In genomic region chr20:37282558-37282957, GRCh38 we compare ENCODE assay signal across 12 cellular contexts. TPM values are rescaled to one million over a fixed set of nuclear protein-coding genes. Genes with fewer than 3 reads are reported as not detected.
DNase-seq lines count a peak whose midpoint lies in the region; ATAC-seq and TF ChIP-seq lines count a peak whose summit lies in the region.
"Had no signal": no experiment of that assay in that cellular context is flagged by ENCODE, and none has a peak within 500 bp of the region (broad histone marks: within the 10 kb centered on the region; RNA-seq: fewer than 3 reads in every experiment).

No MANE protein-coding gene starts in this region.

- H3K27ac Mint-ChIP-seq in brain: peak overlapping the region in 4 of 5 experiments; percentile 50 to 89 (median 70)
- H3K27ac Mint-ChIP-seq in activated naive CD4-positive, alpha-beta T cell treated with anti-CD3 and anti-CD28 coated beads, Interleukin-2, amount 10 ng/mL, durations not matched to agents 7 days and 5 days: no peak overlapping the region
- H3K27ac Mint-ChIP-seq: stimulated activated naive B cell treated with anti-CD40 and anti-IgM and Interleukin-4, amounts not matched to agents 10 μg/mL and 1 μg/mL and 100 μg/mL, for 72 hours had no signal

- 79% methylated on average over 5 of the region's 6 CpGs for WGBS in mesodermal cell (ENCODE audit: insufficient coverage in 2 of 2), 2 experiments

- no peaks in the 10 kb centered on the region for H3K9me3 Mint-ChIP-seq in brain
- H3K9me3 Mint-ChIP-seq in activated naive CD4-positive, alpha-beta T cell treated with anti-CD3 and anti-CD28 coated beads, Interleukin-2, amount 10 ng/mL, durations not matched to agents 7 days and 5 days: no peaks in the 10 kb centered on the region
- H3K9me3 Mint-ChIP-seq: stimulated activated naive B cell treated with anti-CD40 and anti-IgM and Interleukin-4, amounts not matched to agents 10 μg/mL and 1 μg/mL and 100 μg/mL, for 72 hours had no signal

- no peaks in the 10 kb centered on the region for H3K36me3 ChIP-seq in ACC112 (ENCODE audit: insufficient read depth, low read length)
- H3K36me3 ChIP-seq in mesodermal cell (ENCODE audit: control insufficient read depth, insufficient read depth, low read length): no peaks in the 10 kb centered on the region

- DNase-seq in HPDE6-E6E7 (ENCODE audit: extremely low spot score) (peak; percentile 66), HuH-7 (ENCODE audit: low spot score) (no peak)
- DNase-seq in activated naive CD4-positive, alpha-beta T cell treated with anti-CD3 and anti-CD28 coated beads, Interleukin-2, amount 10 ng/mL, durations not matched to agents 7 days and 5 days: no peak
- no peak for DNase-seq in stimulated activated CD4-positive, alpha-beta T cell treated with anti-CD3 and anti-CD28 coated beads, Interleukin-15, amount 100 ng/mL, for 24 hours
- DNase-seq: caudate nucleus; DMS53; stimulated activated naive B cell treated with anti-CD40 and anti-IgM and Interleukin-4, amounts not matched to agents 10 μg/mL and 1 μg/mL and 100 μg/mL, for 72 hours; T-helper 9 cell had no signal

- no peak overlapping the region for H3K27ac ChIP-seq in ACC112 (ENCODE audit: low read depth, low read length)
- peak overlapping the region; percentile 31 for H3K27ac ChIP-seq in mesodermal cell (ENCODE audit: low read depth, low read length, severe bottlenecking)

- no peaks in the 10 kb centered on the region for H3K36me3 Mint-ChIP-seq in brain
- no peaks in the 10 kb centered on the region for H3K36me3 Mint-ChIP-seq in activated naive CD4-positive, alpha-beta T cell treated with anti-CD3 and anti-CD28 coated beads, Interleukin-2, amount 10 ng/mL, durations not matched to agents 7 days and 5 days
- H3K36me3 Mint-ChIP-seq: stimulated activated naive B cell treated with anti-CD40 and anti-IgM and Interleukin-4, amounts not matched to agents 10 μg/mL and 1 μg/mL and 100 μg/mL, for 72 hours had no signal

- peaks cover 37% of the 10 kb centered on the region for H3K4me1 Mint-ChIP-seq in brain
- no peaks in the 10 kb centered on the region for H3K4me1 Mint-ChIP-seq in activated naive CD4-positive, alpha-beta T cell treated with anti-CD3 and anti-CD28 coated beads, Interleukin-2, amount 10 ng/mL, durations not matched to agents 7 days and 5 days
- H3K4me1 Mint-ChIP-seq: stimulated activated naive B cell treated with anti-CD40 and anti-IgM and Interleukin-4, amounts not matched to agents 10 μg/mL and 1 μg/mL and 100 μg/mL, for 72 hours had no signal

- peak overlapping the region in 1 of 5 experiments; percentile 16 for H3K4me3 Mint-ChIP-seq in brain
- H3K4me3 Mint-ChIP-seq in activated naive CD4-positive, alpha-beta T cell treated with anti-CD3 and anti-CD28 coated beads, Interleukin-2, amount 10 ng/mL, durations not matched to agents 7 days and 5 days: no peak overlapping the region
- H3K4me3 Mint-ChIP-seq: stimulated activated naive B cell treated with anti-CD40 and anti-IgM and Interleukin-4, amounts not matched to agents 10 μg/mL and 1 μg/mL and 100 μg/mL, for 72 hours had no signal

- H3K27me3 Mint-ChIP-seq in brain: no peaks in the 10 kb centered on the region
- peaks cover 37% of the 10 kb centered on the region for H3K27me3 Mint-ChIP-seq in activated naive CD4-positive, alpha-beta T cell treated with anti-CD3 and anti-CD28 coated beads, Interleukin-2, amount 10 ng/mL, durations not matched to agents 7 days and 5 days
- H3K27me3 Mint-ChIP-seq: stimulated activated naive B cell treated with anti-CD40 and anti-IgM and Interleukin-4, amounts not matched to agents 10 μg/mL and 1 μg/mL and 100 μg/mL, for 72 hours had no signal

- ATAC-seq in GM21381 (IDR thresholded peaks at IDR 0.05; ENCODE audit: unreplicated experiment): no peak
- ATAC-seq: stimulated activated naive B cell treated with anti-CD40 and anti-IgM and Interleukin-4, amounts not matched to agents 10 μg/mL and 1 μg/mL and 100 μg/mL, for 72 hours had no signal

- H3K79me2 ChIP-seq in ACC112 (ENCODE audit: control insufficient read depth, insufficient read depth, low read length, unreplicated experiment): no peaks in the 10 kb centered on the region

- TF ChIP-seq CTCF in brain (conservative IDR thresholded peaks at IDR 0.05): peak; percentile 33 to 53

- no peaks in the 10 kb centered on the region for H3K9me3 ChIP-seq in mesodermal cell (ENCODE audit: control insufficient read depth, low read length)

- H3K4me3 ChIP-seq in ACC112 (ENCODE audit: low read depth, low read length) (no peak overlapping the region), mesodermal cell (ENCODE audit: extremely low read depth, insufficient read depth, low read length, poor library complexity, severe bottlenecking) (no peak overlapping the region)

- peak overlapping the region; percentile 72 for H2AFZ ChIP-seq in ACC112 (ENCODE audit: low read length, unreplicated experiment)

- CTCF ChIA-PET in activated naive CD4-positive, alpha-beta T cell treated with anti-CD3 and anti-CD28 coated beads, Interleukin-2, amount 10 ng/mL, durations not matched to agents 7 days and 5 days (lab: Charles Lee): interaction anchor here (1.0 to 1.5 kb wide), 5 partner anchors 14 to 248 kb away, joined by 3 to 4 read pairs (median 4); partner anchors contain the start of gene BLCAP

- H3K27me3 ChIP-seq in ACC112 (ENCODE audit: insufficient read depth, low read length): no peaks in the 10 kb centered on the region

- H3K4me1 ChIP-seq in ACC112 (ENCODE audit: control insufficient read depth, insufficient read depth, low read length, unreplicated experiment) (no peaks in the 10 kb centered on the region), mesodermal cell (ENCODE audit: control insufficient read depth, insufficient read depth, low read length, poor library complexity, severe bottlenecking) (peaks cover 5% of the 10 kb centered on the region)

RNA-seq across cellular contexts. Expression of gene MANBAL, which starts 6.9 kb away (rescaled TPM):
- 164 TPM for polyA plus RNA-seq in brain (ENCODE audit: insufficient read depth, low read depth, low replicate concordance)
- 69.0 TPM for polyA plus RNA-seq in mesodermal cell (2013, experiment 1 of 2)
- 60.5 TPM for polyA plus RNA-seq in mesodermal cell (2013, experiment 2 of 2)

RNA-seq across cellular contexts. Expression of gene GHRH, which starts 20.9 kb away (rescaled TPM):
- not detected for polyA plus RNA-seq in brain (ENCODE audit: insufficient read depth, low read depth, low replicate concordance)
- not detected for polyA plus RNA-seq in mesodermal cell (2013, experiment 1 of 2)
- not detected for polyA plus RNA-seq in mesodermal cell (2013, experiment 2 of 2)
